Comparison of ENCODE assay signal across 1 cellular context in genomic region chr2:242034138-242034537, GRCh38.
A peak's percentile ranks its signal among the peaks of the same experiment; 100 is the strongest.
TF ChIP-seq lines count a peak whose summit lies in the region.

No MANE protein-coding gene starts in this region.

TF ChIP-seq in HepG2, 621 proteins besides CTCF, POLR2A, EP300 and RAD21:
- TF ChIP-seq ZSCAN25 (CRISPR knock-in tag; IDR thresholded peaks at IDR 0.05) = peak; percentile 53; the same call in 1 of the 2 replicates
- no peak for TF ChIP-seq HHEX (CRISPR knock-in tag; IDR thresholded peaks at IDR 0.05)
- 0 out of 2 replicates have a peak, but pooled peaks have one; percentile 58 for TF ChIP-seq CBX2 (IDR thresholded peaks at IDR 0.05; ENCODE audit: low read depth, low read length)
- TF ChIP-seq CBX2 (CRISPR knock-in tag; IDR thresholded peaks at IDR 0.05; ENCODE audit: low read depth) = no peak
- no peak for TF ChIP-seq ZHX2 (IDR thresholded peaks at IDR 0.05; ENCODE audit: low read depth)
- TF ChIP-seq ZHX2 (CRISPR knock-in tag; IDR thresholded peaks at IDR 0.05; ENCODE audit: borderline replicate concordance) = no peak
